ENCODE assay signal across 8 cellular contexts in the genomic region with DNA sequence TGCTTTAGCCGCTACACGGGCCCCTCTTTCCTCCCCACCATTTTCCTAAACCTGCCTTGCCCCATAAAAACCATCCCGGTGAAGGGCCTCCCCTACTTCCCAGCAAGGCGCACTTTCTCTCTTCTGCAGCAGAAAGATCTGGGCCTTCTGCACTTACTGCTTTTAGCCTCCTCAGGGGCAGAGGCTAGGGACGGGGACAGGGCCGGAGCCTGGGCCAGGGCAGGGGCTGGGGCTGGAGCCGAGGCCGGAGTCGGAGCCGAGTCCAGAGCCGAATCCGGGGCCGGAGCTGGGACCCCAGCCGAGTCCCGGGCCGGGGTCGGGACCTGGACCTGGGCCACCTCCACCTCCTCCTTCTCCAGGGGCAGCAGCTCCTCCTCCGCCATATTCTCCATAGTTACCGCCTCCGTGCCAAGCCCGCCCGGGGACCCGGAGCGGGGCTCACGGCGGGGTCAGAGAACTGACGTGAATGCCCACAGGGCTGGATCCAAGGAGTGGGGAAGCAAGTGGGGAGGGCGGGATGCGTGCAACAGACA. TPM values are rescaled to one million over a fixed set of nuclear protein-coding genes. Genes with fewer than 3 reads are reported as not detected.
DNase-seq lines count a peak whose midpoint lies in the region; ATAC-seq, FAIRE-seq and TF ChIP-seq lines count a peak whose summit lies in the region.

No MANE protein-coding gene starts in this region.

- H3K9me1 ChIP-seq in K562 (ENCODE audit: control insufficient read depth, insufficient read depth, low read length): no peaks in the 10 kb centered on the region

- ATAC-seq in K562: peak; percentile 62

- peak overlapping the region; percentile 89 to 98 for H3K9ac ChIP-seq in K562 (ENCODE audit: insufficient read depth in 1 of 2, low read depth in 2 of 2, low read length in 2 of 2)

- peak overlapping the region; percentile 87 for H3K27ac Mint-ChIP-seq in stimulated activated naive CD8-positive, alpha-beta T cell treated with anti-CD3 and anti-CD28 coated beads, Interleukin-15, Interleukin-2, amounts not matched to agents 100 ng/mL and 50 ng/mL, for 24 hours

- H3K9me3 ChIP-seq in K562 (replicated peaks; ENCODE audit: control insufficient read depth, insufficient read depth, low read depth, low read length): no peaks in the 10 kb centered on the region

- TF ChIP-seq EP300 in K562 (IDR thresholded peaks at IDR 0.05; ENCODE audit: low read length): no peak

- intact Hi-C loops in K562 (cut with micrococcal nuclease): loop anchor here (5.0 kb wide), 1 partner anchor 399 kb away; no protein-coding TSS in a partner anchor

- peak in 3 of 4 experiments; percentile 44 to 62 (median 61) for DNase-seq in activated CD4-positive, CD25-positive, alpha-beta regulatory T cell (lab: John Stamatoyannopoulos, UW)
- DNase-seq in activated CD4-positive, CD25-positive, alpha-beta regulatory T cell treated with anti-CD3 and anti-CD28 coated beads, Interleukin-2, amount 50 U/mL, for 72 hours: no peak
- DNase-seq in HFF-Myc (ENCODE audit: extremely low read depth, low read depth) (no peak), NAMALWA (ENCODE audit: low spot score) (peak; percentile 53), K562 (ENCODE audit: extremely low read depth in 1 of 4, low spot score in 3 of 4) (peak in 1 of 4 experiments; percentile 25), kidney epithelial cell (ENCODE audit: low read depth) (no peak), kidney tubule cell (ENCODE audit: low spot score) (no peak)

- H3K9me3 Mint-ChIP-seq in stimulated activated naive CD8-positive, alpha-beta T cell treated with anti-CD3 and anti-CD28 coated beads, Interleukin-15, Interleukin-2, amounts not matched to agents 100 ng/mL and 50 ng/mL, for 24 hours: no peaks in the 10 kb centered on the region

- TF ChIP-seq CTCF in HFF-Myc (IDR thresholded peaks at IDR 0.05; ENCODE audit: low read depth, low read length, missing control alignments) (no peak), K562 (IDR thresholded peaks at IDR 0.05 in 2 of 3, conservative IDR thresholded peaks at IDR 0.05 in 1 of 3; ENCODE audit: insufficient read depth in 2 of 3, low read depth in 1 of 3, low read length in 3 of 3) (no peak), kidney epithelial cell (IDR thresholded peaks at IDR 0.05; ENCODE audit: insufficient read depth, low read length, poor library complexity, severe bottlenecking) (no peak)

- H3K4me1 Mint-ChIP-seq in stimulated activated naive CD8-positive, alpha-beta T cell treated with anti-CD3 and anti-CD28 coated beads, Interleukin-15, Interleukin-2, amounts not matched to agents 100 ng/mL and 50 ng/mL, for 24 hours (ENCODE audit: low read depth): peaks cover 60% of the 10 kb centered on the region

- H3K4me3 Mint-ChIP-seq in stimulated activated naive CD8-positive, alpha-beta T cell treated with anti-CD3 and anti-CD28 coated beads, Interleukin-15, Interleukin-2, amounts not matched to agents 100 ng/mL and 50 ng/mL, for 24 hours: peak overlapping the region; percentile 96

- CTCF ChIA-PET in K562 (lab: Yijun Ruan, JAX; ENCODE audit: low intra/inter-chr PET ratio): interaction anchor here (0.8 kb wide), 1 partner anchor 175 kb away, joined by 3 read pairs; no protein-coding TSS in a partner anchor

- H3K27me3 ChIP-seq in K562 (ENCODE audit: control insufficient read depth in 2 of 2, insufficient read depth in 2 of 2, low read length in 2 of 2) (no peaks in the 10 kb centered on the region), kidney epithelial cell (ENCODE audit: control insufficient read depth, insufficient read depth, low read length) (no peaks in the 10 kb centered on the region)

- H3K4me2 ChIP-seq in K562 (ENCODE audit: insufficient read depth, low read length): peak overlapping the region; percentile 95

- H2AFZ ChIP-seq in K562 (ENCODE audit: low read depth, low read length): peak overlapping the region; percentile 92

- peaks cover under 1% of the 10 kb centered on the region for H3K36me3 Mint-ChIP-seq in stimulated activated naive CD8-positive, alpha-beta T cell treated with anti-CD3 and anti-CD28 coated beads, Interleukin-15, Interleukin-2, amounts not matched to agents 100 ng/mL and 50 ng/mL, for 24 hours (ENCODE audit: low read depth)

- under 1% methylated on average over 29 of the region's 29 CpGs for WGBS in K562 (ENCODE audit: insufficient coverage, low coverage, missing lambda C conversion rate)

- H3K79me2 ChIP-seq in K562 (ENCODE audit: control insufficient read depth, insufficient read depth, low read length): peaks cover 41% of the 10 kb centered on the region

- H3K27ac ChIP-seq in K562 (ENCODE audit: extremely low read depth, low read depth, low read length): peak overlapping the region; percentile 88

- H3K36me3 ChIP-seq in K562 (ENCODE audit: control insufficient read depth, insufficient read depth, low read length): peaks cover 3% of the 10 kb centered on the region; the same call in 2 of the 3 replicates
- H3K36me3 ChIP-seq in kidney epithelial cell (ENCODE audit: control insufficient read depth, insufficient read depth, low read length): no peaks in the 10 kb centered on the region

- 0 out of 4 replicates have a peak, but pooled peaks of 1 of the 2 experiments have one; percentile 16 for TF ChIP-seq RAD21 in K562 (CRISPR knock-in tag; conservative IDR thresholded peaks at IDR 0.05 in 1 of 2, IDR thresholded peaks at IDR 0.05 in 1 of 2)

- POLR2A ChIA-PET in K562 (lab: Yijun Ruan, JAX): interaction anchor here (0.5 to 1.7 kb wide), 6 partner anchors 9 to 1039 kb away, joined by 3 to 4 read pairs (median 3); no protein-coding TSS in a partner anchor

- no peaks in the 10 kb centered on the region for H3K27me3 Mint-ChIP-seq in stimulated activated naive CD8-positive, alpha-beta T cell treated with anti-CD3 and anti-CD28 coated beads, Interleukin-15, Interleukin-2, amounts not matched to agents 100 ng/mL and 50 ng/mL, for 24 hours

- no peaks in the 10 kb centered on the region for H4K20me1 ChIP-seq in K562 (replicated peaks; ENCODE audit: control insufficient read depth, insufficient read depth, low read length)

- in situ Hi-C loops in K562 (cut with MboI): no loop called here

- peaks cover 10 to 29% of the 10 kb centered on the region in 2 experiments; a peak in 3 of 5 replicates for H3K4me1 ChIP-seq in K562 (replicated peaks in 1 of 2; ENCODE audit: control insufficient read depth in 2 of 2, insufficient read depth in 2 of 2, low read length in 2 of 2)

- TF ChIP-seq POLR2A in K562 (conservative IDR thresholded peaks at IDR 0.05): no peak

- H3K4me3 ChIP-seq in HFF-Myc (replicated peaks; ENCODE audit: low read depth, low read length) (peak overlapping the region; percentile 82), K562 (peak overlapping the region; percentile 87), kidney epithelial cell (ENCODE audit: low read depth, low read length) (peak overlapping the region; percentile 91)

- BruUV-seq in K562 (replicated peaks; lab: Mats Ljungman, UMichigan): TSS peak; percentile 83

- no peak for FAIRE-seq in K562 (lab: Jason Lieb, UNC)

RNA-seq across cellular contexts. Expression of a gene that starts 0.4 kb away (rescaled TPM):
- total RNA-seq in K562 (2011; cell fraction: chromatin; rRNA removed; ENCODE audit: low replicate concordance): 22.9 and 43.0 TPM in 2 replicates
- total RNA-seq in K562 (2011; cell fraction: nucleolus; rRNA removed): 6.6 and 7.0 TPM in 2 replicates
- 12.3 and 13.7 TPM in 2 replicates for total RNA-seq in K562 (2011; cell fraction: nucleoplasm; rRNA removed)
- total RNA-seq in K562 (2014; rRNA removed) (22.1 and 29.3 TPM in 2 replicates), K562 (2014; rRNA removed; fragmentation: Illumina TruSeq; extraction: Trizol) (36.8 and 39.4 TPM in 2 replicates), K562 (2015; rRNA removed; fragmentation: Illumina TruSeq; extraction: Trizol) (35.3 and 42.2 TPM in 2 replicates), K562 (2021) (29.2 and 32.9 TPM in 2 replicates), kidney epithelial cell (16.8 and 20.3 TPM in 2 replicates)
- polyA plus RNA-seq in K562 (2011; rRNA removed) (61.5 and 88.9 TPM in 2 replicates), K562 (2014; fragmentation: Illumina TruSeq; extraction: Trizol) (36.8 and 45.4 TPM in 2 replicates), K562 (2014; fragmentation: Nextera tagmentation; extraction: Ambion mirVana) (1 to 10 TPM; 6.4 to 7.9 TPM), K562 (2014; rRNA removed) (22.1 and 23.3 TPM in 2 replicates)
- 19.8 and 40.6 TPM in 2 replicates for polyA plus RNA-seq in K562 (2011; cell fraction: cytosol; rRNA removed)
- 21.5 and 37.9 TPM in 2 replicates for polyA plus RNA-seq in K562 (2011; cell fraction: nucleus; rRNA removed)
- polyA plus RNA-seq in K562 (2012): 19.5 and 20.8 TPM in 2 replicates
- polyA minus RNA-seq in K562 (2011; rRNA and poly(A)+ RNA removed): 145 and 148 TPM in 2 replicates
- polyA minus RNA-seq in K562 (2011; cell fraction: cytosol; rRNA and poly(A)+ RNA removed): 50.5 and 61.9 TPM in 2 replicates
- 8.5 and 19.8 TPM in 2 replicates for polyA minus RNA-seq in K562 (2011; cell fraction: nucleus; rRNA and poly(A)+ RNA removed)

RNA-seq across cellular contexts. Expression of a gene that starts 0.6 kb away (rescaled TPM):
- total RNA-seq in K562 (2011; cell fraction: chromatin; rRNA removed; ENCODE audit: low replicate concordance): 2.0 and 10.0 TPM in 2 replicates
- total RNA-seq in K562 (2011; cell fraction: nucleolus; rRNA removed): 0.92 and 1.3 TPM in 2 replicates
- 2.8 and 2.9 TPM in 2 replicates for total RNA-seq in K562 (2011; cell fraction: nucleoplasm; rRNA removed)
- total RNA-seq in K562 (2014; rRNA removed) (1.5 and 1.6 TPM in 2 replicates), K562 (2014; rRNA removed; fragmentation: Illumina TruSeq; extraction: Trizol) (3.1 and 3.9 TPM in 2 replicates), K562 (2015; rRNA removed; fragmentation: Illumina TruSeq; extraction: Trizol) (2.7 and 2.9 TPM in 2 replicates), K562 (2021) (2.2 TPM in 2 replicates), kidney epithelial cell (5.8 and 6.2 TPM in 2 replicates)
- polyA plus RNA-seq in K562 (2011; rRNA removed) (2.9 and 3.4 TPM in 2 replicates), K562 (2014; fragmentation: Illumina TruSeq; extraction: Trizol) (1.9 and 2.3 TPM in 2 replicates), K562 (2014; fragmentation: Nextera tagmentation; extraction: Ambion mirVana) (1 to 10 TPM; 1.5 to 2.3 TPM), K562 (2014; rRNA removed) (1.6 and 2.0 TPM in 2 replicates)
- polyA plus RNA-seq in K562 (2011; cell fraction: cytosol; rRNA removed): 0.42 and 1.2 TPM in 2 replicates
- polyA plus RNA-seq in K562 (2011; cell fraction: nucleus; rRNA removed): 2.0 and 2.6 TPM in 2 replicates
- polyA plus RNA-seq in K562 (2012): 1.9 and 2.5 TPM in 2 replicates
- polyA minus RNA-seq in K562 (2011; rRNA and poly(A)+ RNA removed): 3.9 and 4.8 TPM in 2 replicates
- polyA minus RNA-seq in K562 (2011; cell fraction: cytosol; rRNA and poly(A)+ RNA removed): 1.5 and 2.1 TPM in 2 replicates
- 1.9 and 3.9 TPM in 2 replicates for polyA minus RNA-seq in K562 (2011; cell fraction: nucleus; rRNA and poly(A)+ RNA removed)

Comparison
In these comparisons a context has a peak if more than half of its experiments do, and no peak if none do; other contexts are left out.
1. DNase-seq: peak in activated CD4-positive, CD25-positive, alpha-beta regulatory T cell (3 of 4) and NAMALWA (single experiment); none in activated CD4-positive, CD25-positive, alpha-beta regulatory T cell treated with anti-CD3 and anti-CD28 coated beads, Interleukin-2, amount 50 U/mL, for 72 hours (single experiment), HFF-Myc (single experiment), kidney epithelial cell (single experiment) and kidney tubule cell (single experiment).
2. Peak in every context shown above with its lines, with median percentiles within 50 percentile points of each other: H3K4me3 ChIP-seq.